19 cellular contexts compared by ENCODE assay signal in genomic region chr17:16924701-16925440, GRCh38. TPM values are rescaled to one million over a fixed set of nuclear protein-coding genes. Genes with fewer than 3 reads are reported as not detected.
DNase-seq lines count a peak whose midpoint lies in the region; ATAC-seq and TF ChIP-seq lines count a peak whose summit lies in the region.
"Had no signal": no experiment of that assay in that cellular context is flagged by ENCODE, and none has a peak within 500 bp of the region (broad histone marks: within the 10 kb centered on the region; RNA-seq: fewer than 3 reads in every experiment).

No MANE protein-coding gene starts in this region.

- WGBS in trophoblast cell (ENCODE audit: extremely low coverage, insufficient coverage, insufficient read length) = no CpG with 5 or more reads among the region's 10 CpGs

- peak overlapping the region; percentile 34 for H2BK12ac ChIP-seq in trophoblast cell (ENCODE audit: low read length)

- DNase-seq in left ventricle myocardium inferior = peak; percentile 2
- DNase-seq in left cardiac atrium = no peak
- peak; percentile 38 for DNase-seq in left lobe of liver (ENCODE audit: low spot score)
- no peak for DNase-seq in trophoblast cell
- DNase-seq in retina = no peak
- no peak for DNase-seq in HK-2 (ENCODE audit: unreplicated experiment)
- DNase-seq: DMS153, EL, HFFc6, Karpas-422, MM.1S, NCI-H1105, NCI-H187, NCI-H446 treated with DMSO at 0.1 percent for 48 hours, NCI-H748 treated with DMSO at 0.1 percent for 48 hours, Right ventricle myocardium superior had no signal

- no peak overlapping the region for H3K18ac ChIP-seq in trophoblast cell (ENCODE audit: low read length)

- no peaks in the 10 kb centered on the region for H3K79me2 ChIP-seq in trophoblast cell (ENCODE audit: control insufficient read depth, insufficient read depth, low read length, poor library complexity)

- H3K36me3 ChIP-seq in left ventricle myocardium inferior (no peaks in the 10 kb centered on the region), trophoblast cell (ENCODE audit: control insufficient read depth in 1 of 2, insufficient read depth in 2 of 2, low read length in 2 of 2) (no peaks in the 10 kb centered on the region)
- H3K36me3 ChIP-seq: BLaER1 had no signal

- no peak overlapping the region for H2BK5ac ChIP-seq in trophoblast cell (ENCODE audit: low read depth, low read length, poor library complexity)

- H3K14ac ChIP-seq in trophoblast cell (ENCODE audit: low read length) = no peak overlapping the region

- H3K4me3 ChIP-seq in left ventricle myocardium inferior = no peak overlapping the region
- H3K4me3 ChIP-seq in trophoblast cell (ENCODE audit: low read depth, low read length) = no peak overlapping the region
- H3K4me3 ChIP-seq: BLaER1 had no signal

- H4K12ac ChIP-seq in trophoblast cell (ENCODE audit: low read depth, low read length) = no peak overlapping the region

- no peak overlapping the region for H3K4me2 ChIP-seq in trophoblast cell (ENCODE audit: low read length)
- H3K4me2 ChIP-seq: BLaER1 had no signal

- H3K4me1 ChIP-seq in left ventricle myocardium inferior (no peaks in the 10 kb centered on the region), trophoblast cell (ENCODE audit: control insufficient read depth in 1 of 2, insufficient read depth in 2 of 2, low read length in 2 of 2) (peaks cover 3 to 14% of the 10 kb centered on the region in 2 experiments)

- H3K27me3 ChIP-seq in left ventricle myocardium inferior (ENCODE audit: low read depth) = no peaks in the 10 kb centered on the region
- no peaks in the 10 kb centered on the region for H3K27me3 ChIP-seq in trophoblast cell (ENCODE audit: insufficient read depth, low read length)
- H3K27me3 ChIP-seq: BLaER1 had no signal

- no peak overlapping the region for H2AFZ ChIP-seq in trophoblast cell (ENCODE audit: insufficient read depth, low read length, poor library complexity)

- no peak overlapping the region for H4K8ac ChIP-seq in trophoblast cell (ENCODE audit: low read depth, low read length)

- H3K79me1 ChIP-seq in trophoblast cell (ENCODE audit: low read length) = peaks cover 9% of the 10 kb centered on the region

- no peak overlapping the region for H2BK120ac ChIP-seq in trophoblast cell (ENCODE audit: insufficient read depth, low read length, poor library complexity)

- no peak overlapping the region for H3K23ac ChIP-seq in trophoblast cell (ENCODE audit: low read length)

- H3K9ac ChIP-seq in trophoblast cell (ENCODE audit: low read length) = no peak overlapping the region
- H3K9ac ChIP-seq: BLaER1 had no signal

- H3K4ac ChIP-seq in trophoblast cell (ENCODE audit: low read depth, low read length) = no peak overlapping the region

- H3K27ac ChIP-seq in left ventricle myocardium inferior (replicated peaks) (no peak overlapping the region), trophoblast cell (ENCODE audit: low read depth, low read length) (no peak overlapping the region)
- H3K27ac ChIP-seq: BLaER1 had no signal

- H2AK5ac ChIP-seq in trophoblast cell (ENCODE audit: low read length) = peak overlapping the region; percentile 50

- intact Hi-C loops in left ventricle myocardium inferior (cut with micrococcal nuclease) = no loop called here
- intact Hi-C loops in left cardiac atrium (cut with DNase I) = no loop called here

- no peak for TF ChIP-seq CTCF in left ventricle myocardium inferior (IDR thresholded peaks at IDR 0.05; ENCODE audit: borderline replicate concordance)

- ATAC-seq in left cardiac atrium (no peak), left lobe of liver (no peak), HG03460 (IDR thresholded peaks at IDR 0.05; ENCODE audit: unreplicated experiment) (no peak)

- no peaks in the 10 kb centered on the region for H3K9me3 ChIP-seq in left ventricle myocardium inferior (replicated peaks)
- H3K9me3 ChIP-seq in trophoblast cell (ENCODE audit: insufficient read depth, low read depth, low read length) = peaks cover 2% of the 10 kb centered on the region
- H3K9me3 ChIP-seq: BLaER1 had no signal

- peak overlapping the region; percentile 10 for H4K91ac ChIP-seq in trophoblast cell (ENCODE audit: low read depth, low read length)

RNA-seq across cellular contexts. Expression of gene TNFRSF13B, which starts 47.0 kb away (rescaled TPM):
- total RNA-seq in left ventricle myocardium inferior (not detected), left cardiac atrium (not detected), left lobe of liver (not detected)
- polyA plus RNA-seq in trophoblast cell (2013) = not detected in 2 replicates
- total RNA-seq: H4, HFFc6, Right ventricle myocardium superior had no signal

Comparison
In these comparisons a context has a peak if more than half of its experiments do, and no peak if none do; other contexts are left out.
1. DNase-seq: peak in left ventricle myocardium inferior (single experiment) and left lobe of liver (single experiment); none in left cardiac atrium (single experiment), trophoblast cell (0 of 2), retina (single experiment) and HK-2 (single experiment).